20 cellular contexts compared by ENCODE assay signal in the genomic region with DNA sequence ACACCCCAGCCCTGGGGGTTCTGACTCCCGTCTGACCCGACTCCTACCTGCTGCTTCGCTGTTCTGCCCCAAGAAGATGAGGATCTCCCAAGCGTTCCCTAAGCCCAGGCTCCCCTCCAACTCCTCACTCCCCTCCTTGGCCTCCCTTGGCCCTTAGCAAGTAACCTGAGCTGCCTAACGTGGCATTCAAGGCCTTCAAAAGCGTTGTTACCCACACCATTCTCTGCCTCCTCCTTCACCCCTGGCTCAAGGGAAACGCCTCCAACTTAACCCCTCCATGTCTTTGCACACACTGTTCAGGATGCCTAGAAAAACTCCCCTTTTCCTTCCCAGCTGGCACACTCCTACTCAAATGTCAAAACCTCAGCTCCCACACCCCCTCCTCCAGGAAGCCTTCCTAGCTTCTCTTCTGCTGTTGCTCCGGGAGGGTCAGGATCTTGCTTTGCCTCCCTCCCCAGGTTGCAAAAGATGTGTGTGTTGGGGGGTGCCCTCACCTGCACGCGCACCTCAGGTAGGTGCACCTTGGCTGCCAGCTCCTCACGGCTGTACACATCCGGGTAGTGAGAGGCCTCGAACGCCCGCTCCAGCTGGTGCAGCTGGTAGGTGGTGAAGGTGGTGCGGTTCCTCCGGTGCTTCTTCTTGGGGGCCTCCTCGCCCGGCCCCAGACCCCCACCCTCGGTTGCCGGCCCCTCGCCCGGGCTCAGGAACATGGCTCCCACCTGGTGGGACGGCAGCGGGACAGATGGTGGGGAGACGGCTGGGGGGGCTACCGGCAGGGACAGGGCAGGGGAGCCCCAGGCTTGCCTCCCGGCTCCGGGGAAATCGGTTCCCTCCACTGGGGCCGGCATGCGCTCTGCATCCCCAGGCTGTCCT. TPM values are rescaled to one million over a fixed set of nuclear protein-coding genes. Genes with fewer than 3 reads are reported as not detected.
"Had no signal": no experiment of that assay in that cellular context is flagged by ENCODE, and none has a peak within 500 bp of the region (broad histone marks: within the 10 kb centered on the region; RNA-seq: fewer than 3 reads in every experiment).

No MANE protein-coding gene starts in this region.

- H3K27me3 Mint-ChIP-seq: activated B cell treated with CpG ODN at 0.5 μM for 24 hours; activated CD4-positive, alpha-beta T cell treated with anti-CD3 and anti-CD28 coated beads, Interleukin-2, amount 10 ng/mL, durations not matched to agents 24 days and 14 days; stimulated activated naive CD8-positive, alpha-beta T cell treated with anti-CD3 and anti-CD28 coated beads, Interleukin-15, amount 100 ng/mL, for 72 hours had no signal

- H3K9me3 ChIP-seq: gastrocnemius medialis, heart right ventricle, pancreas, sigmoid colon, spleen, upper lobe of left lung had no signal

- H3K27ac Mint-ChIP-seq: activated B cell treated with CpG ODN at 0.5 μM for 24 hours; activated CD4-positive, alpha-beta T cell treated with anti-CD3 and anti-CD28 coated beads, Interleukin-2, amount 10 ng/mL, durations not matched to agents 24 days and 14 days; activated T-helper 1 cell treated with anti-CD3 and anti-CD28 coated beads, Interleukin-12 subunit alpha, Interleukin-12 subunit beta, Interleukin-2, Interleukin-4 antibody, amounts not matched to agents 30 ng/mL and 10 ng/mL and 1 ng/mL, durations not matched to agents 14 hours and 24 hours and 36 hours; stimulated activated naive CD8-positive, alpha-beta T cell treated with anti-CD3 and anti-CD28 coated beads, Interleukin-15, amount 100 ng/mL, for 72 hours had no signal

- H3K9me3 Mint-ChIP-seq: activated B cell treated with CpG ODN at 0.5 μM for 24 hours; activated CD4-positive, alpha-beta T cell treated with anti-CD3 and anti-CD28 coated beads, Interleukin-2, amount 10 ng/mL, durations not matched to agents 24 days and 14 days; activated T-helper 1 cell treated with anti-CD3 and anti-CD28 coated beads, Interleukin-12 subunit alpha, Interleukin-12 subunit beta, Interleukin-2, Interleukin-4 antibody, amounts not matched to agents 30 ng/mL and 10 ng/mL and 1 ng/mL, durations not matched to agents 14 hours and 24 hours and 36 hours; stimulated activated naive CD8-positive, alpha-beta T cell treated with anti-CD3 and anti-CD28 coated beads, Interleukin-15, amount 100 ng/mL, for 72 hours had no signal

- H3K27ac ChIP-seq: brain microvascular endothelial cell, epithelial cell of prostate, gastrocnemius medialis, heart right ventricle, pancreas, sigmoid colon, spleen, upper lobe of left lung had no signal

- DNase-seq: activated B cell treated with CpG ODN at 0.5 μM for 24 hours; activated CD4-positive, alpha-beta T cell treated with anti-CD3 and anti-CD28 coated beads, Interleukin-2, amount 10 ng/mL, durations not matched to agents 24 days and 14 days; anterior cingulate cortex; brain microvascular endothelial cell; cerebellar nuclear complex; effector memory CD4-positive, alpha-beta T cell; gastrocnemius medialis; heart right ventricle; left ventricle myocardium superior; sigmoid colon; spleen; stimulated activated naive CD8-positive, alpha-beta T cell treated with anti-CD3 and anti-CD28 coated beads, Interleukin-15, amount 100 ng/mL, for 72 hours; T-helper 2 cell had no signal

- H3K4me3 ChIP-seq: gastrocnemius medialis, heart right ventricle, pancreas, sigmoid colon, spleen, upper lobe of left lung had no signal

- H3K4me1 ChIP-seq: gastrocnemius medialis, pancreas, sigmoid colon had no signal

- ATAC-seq: gastrocnemius medialis; heart right ventricle; left ventricle myocardium superior; stimulated activated naive CD8-positive, alpha-beta T cell treated with anti-CD3 and anti-CD28 coated beads, Interleukin-15, amount 100 ng/mL, for 72 hours had no signal

- H3K4me3 Mint-ChIP-seq: activated B cell treated with CpG ODN at 0.5 μM for 24 hours; activated CD4-positive, alpha-beta T cell treated with anti-CD3 and anti-CD28 coated beads, Interleukin-2, amount 10 ng/mL, durations not matched to agents 24 days and 14 days; activated T-helper 1 cell treated with anti-CD3 and anti-CD28 coated beads, Interleukin-12 subunit alpha, Interleukin-12 subunit beta, Interleukin-2, Interleukin-4 antibody, amounts not matched to agents 30 ng/mL and 10 ng/mL and 1 ng/mL, durations not matched to agents 14 hours and 24 hours and 36 hours; stimulated activated naive CD8-positive, alpha-beta T cell treated with anti-CD3 and anti-CD28 coated beads, Interleukin-15, amount 100 ng/mL, for 72 hours had no signal

- H3K27me3 ChIP-seq: brain microvascular endothelial cell, gastrocnemius medialis, heart right ventricle, pancreas, spleen, upper lobe of left lung had no signal

RNA-seq across cellular contexts. Expression of a gene that starts 0.8 kb away (rescaled TPM):
- total RNA-seq: activated B cell treated with CpG ODN at 0.5 μM for 24 hours; activated CD4-positive, alpha-beta T cell treated with anti-CD3 and anti-CD28 coated beads, Interleukin-2, amount 10 ng/mL, durations not matched to agents 24 days and 14 days; activated CD8-positive, alpha-beta memory T cell treated with anti-CD3 and anti-CD28 coated beads for 36 hours; activated T-helper 1 cell treated with anti-CD3 and anti-CD28 coated beads, Interleukin-12 subunit alpha, Interleukin-12 subunit beta, Interleukin-2, Interleukin-4 antibody, amounts not matched to agents 30 ng/mL and 10 ng/mL and 1 ng/mL, durations not matched to agents 14 hours and 24 hours and 36 hours; gastrocnemius medialis; heart right ventricle; left ventricle myocardium superior; pancreas; sigmoid colon; spleen; temporal lobe; upper lobe of left lung had no signal
- polyA plus RNA-seq: heart right ventricle, neural cell, pancreas, sigmoid colon, spleen had no signal
